Comparison of ENCODE assay signal across 1 cellular context in the genomic region with DNA sequence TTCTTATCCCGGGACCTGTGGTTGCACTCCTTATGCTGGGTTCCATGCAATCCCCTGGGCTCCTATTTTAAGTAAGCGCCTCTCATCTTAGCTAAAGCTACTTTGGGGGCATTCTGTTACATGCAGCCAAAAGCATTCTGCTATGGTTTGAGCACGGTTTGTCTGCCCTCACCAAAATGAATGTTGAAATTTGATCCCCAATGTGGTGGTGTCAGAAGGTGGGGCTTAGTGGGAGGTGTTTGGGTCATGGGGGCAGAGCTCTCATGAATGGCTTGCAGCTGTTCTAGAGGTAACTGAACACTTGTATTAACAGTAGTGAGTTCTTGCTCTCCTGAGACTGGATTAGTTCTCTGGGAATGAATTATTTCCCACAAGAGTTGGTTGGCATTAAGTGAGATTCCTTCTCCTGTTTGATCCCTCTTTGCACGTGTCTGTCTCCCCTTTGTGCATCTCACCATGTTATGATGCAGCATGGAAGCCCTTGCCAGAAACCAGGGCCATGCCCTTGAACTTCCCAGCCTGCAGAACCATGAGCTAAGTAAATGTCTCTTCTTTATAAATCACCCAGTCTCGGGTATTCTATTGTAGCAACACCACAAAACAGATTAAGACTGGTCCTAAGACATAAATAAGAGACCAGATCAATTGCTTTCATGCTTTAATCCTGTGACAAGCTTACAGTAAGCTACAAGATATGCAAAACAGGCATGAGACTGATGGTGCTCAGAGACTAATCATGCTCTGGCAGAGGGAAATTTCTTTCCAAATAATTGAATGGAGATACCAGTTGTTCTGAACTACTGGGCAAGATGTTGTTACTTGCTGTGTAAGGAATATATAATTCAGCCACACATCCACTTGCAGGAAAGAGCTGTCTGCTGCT.
TF ChIP-seq lines count a peak whose summit lies in the region.

No MANE protein-coding gene starts in this region.

TF ChIP-seq in HCT116, 20 proteins besides CTCF, POLR2A, EP300 and RAD21 (continued from another document):
- TF ChIP-seq REST (IDR thresholded peaks at IDR 0.05; ENCODE audit: low read depth): no peak
- no peak; the same call in 1 of the 2 replicates for TF ChIP-seq EGR1 (IDR thresholded peaks at IDR 0.05; ENCODE audit: low read depth)
TF ChIP-seq in HCT116: peak in this region for 1.
